In genomic region chr6:169866668-169867521, GRCh38 we compare ENCODE assay signal across 20 cellular contexts.
"Had no signal": no experiment of that assay in that cellular context is flagged by ENCODE, and none has a peak within 500 bp of the region (broad histone marks: within the 10 kb centered on the region; RNA-seq: fewer than 3 reads in every experiment).

No MANE protein-coding gene starts in this region.

- H3K36me3 ChIP-seq: gastrocnemius medialis, tibial nerve, uterus had no signal

- H3K27ac Mint-ChIP-seq: activated CD4-positive, alpha-beta T cell treated with anti-CD3 and anti-CD28 coated beads for 36 hours; activated naive CD4-positive, alpha-beta T cell treated with anti-CD3 and anti-CD28 coated beads for 36 hours; natural killer cell; WTC11 had no signal

- H3K27ac ChIP-seq: body of pancreas, gastrocnemius medialis, tibial nerve, uterus had no signal

- H3K36me3 Mint-ChIP-seq: natural killer cell, WTC11 had no signal

- H3K4me1 ChIP-seq: body of pancreas, uterus had no signal

- H3K9me3 Mint-ChIP-seq: activated T-cell treated with anti-CD3 and anti-CD28 coated beads, Interleukin-2, amount 50 U/mL, for 4 hours; immature natural killer cell; natural killer cell had no signal

- H3K4me3 ChIP-seq: body of pancreas, gastrocnemius medialis, tibial nerve, uterus had no signal

- DNase-seq: activated CD4-positive, alpha-beta T cell treated with anti-CD3 and anti-CD28 coated beads for 36 hours; activated CD4-positive, alpha-beta T cell treated with anti-CD3 and anti-CD28 coated beads, Interleukin-2, amount 50 U/mL, for 48 hours; activated naive CD4-positive, alpha-beta T cell treated with anti-CD3 and anti-CD28 coated beads for 36 hours; activated T-cell treated with anti-CD3 and anti-CD28 coated beads, Interleukin-2, amount 50 U/mL, for 4 hours; body of pancreas; central memory CD4-positive, alpha-beta T cell; gastrocnemius medialis; immature natural killer cell; mesendoderm; natural killer cell; stimulated activated CD4-positive, alpha-beta T cell treated with anti-CD3 and anti-CD28 coated beads, Interleukin-12 subunit alpha, Interleukin-12 subunit beta, amount 100 ng/mL, for 4 hours; stimulated activated CD4-positive, alpha-beta T cell treated with anti-CD3 and anti-CD28 coated beads, Interleukin-1b, Interleukin-23, amount 100 ng/mL, for 48 hours; stimulated activated naive CD4-positive, alpha-beta T cell treated with Interleukin-2 at 50 U/mL for 16 hours; substantia nigra; T-helper 2 cell; uterus had no signal

- FAIRE-seq: colon, TTC549 had no signal

- H3K4me1 Mint-ChIP-seq: WTC11 had no signal

- ATAC-seq: activated CD4-positive, alpha-beta T cell treated with anti-CD3 and anti-CD28 coated beads for 36 hours; activated T-cell treated with anti-CD3 and anti-CD28 coated beads, Interleukin-2, amount 50 U/mL, for 4 hours; body of pancreas; gastrocnemius medialis; natural killer cell; WTC11 had no signal

- H3K27me3 Mint-ChIP-seq: activated CD4-positive, alpha-beta T cell treated with anti-CD3 and anti-CD28 coated beads for 36 hours had no signal

- H3K4me3 Mint-ChIP-seq: activated CD4-positive, alpha-beta T cell treated with anti-CD3 and anti-CD28 coated beads for 36 hours; activated naive CD4-positive, alpha-beta T cell treated with anti-CD3 and anti-CD28 coated beads for 36 hours; activated T-cell treated with anti-CD3 and anti-CD28 coated beads, Interleukin-2, amount 50 U/mL, for 4 hours; natural killer cell; WTC11 had no signal

- H3K9me3 ChIP-seq: body of pancreas, gastrocnemius medialis, uterus had no signal

- H3K27me3 ChIP-seq: body of pancreas, gastrocnemius medialis, tibial nerve, uterus had no signal
